8 cellular contexts compared by ENCODE assay signal in genomic region chr12:6493580-6494350, GRCh38. TPM values are rescaled to one million over a fixed set of nuclear protein-coding genes. Genes with fewer than 3 reads are reported as not detected.
DNase-seq lines count a peak whose midpoint lies in the region; ATAC-seq and TF ChIP-seq lines count a peak whose summit lies in the region.

Gene NCAPD2 (plus strand): TSS chr12:6494102. CDS start chr12:6495099, 997 bp downstream.

- peak within 1 kb of the TSS; percentile 99 for H3K4me3 ChIP-seq in epithelial cell of proximal tubule (ENCODE audit: low read depth, low read length)
- H3K4me3 ChIP-seq in mucosa of rectum (ENCODE audit: low read length in 2 of 2), result peak within 1 kb of the TSS; percentile 86 to 99

- H3K27me3 Mint-ChIP-seq in IgD-negative memory B cell, result no peaks in the 10 kb centered on the region

- peaks cover 18 to 21% (median 19%) of the 10 kb centered on the region in 3 donors for H3K4me1 Mint-ChIP-seq in IgD-negative memory B cell

- H3K27ac Mint-ChIP-seq in IgD-negative memory B cell, result peak within 1 kb of the TSS; percentile 83 to 99 (median 97)

- H3K4me1 ChIP-seq in mucosa of rectum (ENCODE audit: control insufficient read depth in 2 of 2, insufficient read depth in 2 of 2, low read length in 2 of 2), result peaks cover 12% of the 10 kb centered on the region in 2 donors

- H3K9ac ChIP-seq in mucosa of rectum (ENCODE audit: low read depth in 1 of 2, low read length in 2 of 2), result peak within 1 kb of the TSS; percentile 89 to 96

- no peaks in the 10 kb centered on the region for H3K9me3 Mint-ChIP-seq in IgD-negative memory B cell

- H3K36me3 Mint-ChIP-seq in IgD-negative memory B cell, result peaks cover 3% of the 10 kb centered on the region

- no peak for TF ChIP-seq CTCF in epithelial cell of proximal tubule (conservative IDR thresholded peaks at IDR 0.05; ENCODE audit: low read depth, low read length)

- H3K4me3 Mint-ChIP-seq in IgD-negative memory B cell, result peak within 1 kb of the TSS; percentile 88 to 99 (median 97)

- H3K27ac ChIP-seq in mucosa of rectum (ENCODE audit: low read depth in 2 of 2, low read length in 2 of 2), result peak within 1 kb of the TSS; percentile 93 to 99

- H3K36me3 ChIP-seq in mucosa of rectum (ENCODE audit: control insufficient read depth in 2 of 2, insufficient read depth in 2 of 2, low read length in 2 of 2), result peaks cover 11 to 15% of the 10 kb centered on the region in 2 donors

- peak; percentile 84 for ATAC-seq in GM21529 (IDR thresholded peaks at IDR 0.05; ENCODE audit: unreplicated experiment)

- DNase-seq in DMS153 (lab: John Stamatoyannopoulos, UW) (peak; percentile 95), OCI-M2 (lab: John Stamatoyannopoulos, UW; ENCODE audit: unreplicated experiment) (peak; percentile 66), activated T-cell treated with anti-CD3 and anti-CD28 coated beads for 48 hours (ENCODE audit: low read depth) (peak; percentile 94), epithelial cell of proximal tubule (ENCODE audit: low read depth) (peak; percentile 56)
- DNase-seq in stimulated activated CD8-positive, alpha-beta memory T cell treated with anti-CD3 and anti-CD28 coated beads, Interleukin-4, amount 100 ng/mL, for 48 hours, result peak; percentile 95

- H3K27me3 ChIP-seq in mucosa of rectum (ENCODE audit: control insufficient read depth in 2 of 2, insufficient read depth in 2 of 2, low read length in 2 of 2), result no peaks in the 10 kb centered on the region

- H3K9me3 ChIP-seq in mucosa of rectum (ENCODE audit: control insufficient read depth in 2 of 2, low read length in 2 of 2), result no peaks in the 10 kb centered on the region

RNA-seq across cellular contexts. Expression of gene NCAPD2, which starts in this region (rescaled TPM):
- polyA plus RNA-seq in IgD-negative memory B cell, result 21.1 TPM
- total RNA-seq in epithelial cell of proximal tubule, result 74.8 and 109 TPM in 2 replicates

Comparison
In these comparisons a context has a peak if more than half of its experiments do, and no peak if none do; other contexts are left out.
1. Peak in every context shown above with its lines: DNase-seq, ATAC-seq, H3K4me3 ChIP-seq and H3K27ac ChIP-seq.